8 cellular contexts compared by ENCODE assay signal in genomic region chr16:3609895-3610697, GRCh38. TPM values are rescaled to one million over a fixed set of nuclear protein-coding genes. Genes with fewer than 3 reads are reported as not detected.
A peak's percentile ranks its signal among the peaks of the same experiment; 100 is the strongest.
DNase-seq lines count a peak whose midpoint lies in the region; ATAC-seq and TF ChIP-seq lines count a peak whose summit lies in the region.

No MANE protein-coding gene starts in this region.

- H3K4me1 ChIP-seq in OCI-LY1 (ENCODE audit: insufficient read depth, low read length, severe bottlenecking) = peaks cover 59% of the 10 kb centered on the region
- no peaks in the 10 kb centered on the region for H3K4me1 ChIP-seq in endodermal cell (ENCODE audit: control insufficient read depth, insufficient read depth, low read length)
- H3K4me1 ChIP-seq in parathyroid adenoma = no peaks in the 10 kb centered on the region

- no peaks in the 10 kb centered on the region for H3K27me3 Mint-ChIP-seq in endodermal cell (ENCODE audit: insufficient read depth)

- TF ChIP-seq CTCF in GM06990 (IDR thresholded peaks at IDR 0.05; ENCODE audit: insufficient read depth, low read length, poor library complexity, severe bottlenecking) (no peak), OCI-LY1 (IDR thresholded peaks at IDR 0.05; ENCODE audit: low read length) (no peak), endodermal cell (conservative IDR thresholded peaks at IDR 0.05) (no peak), parathyroid adenoma (IDR thresholded peaks at IDR 0.05) (no peak)

- H3K27ac Mint-ChIP-seq in endodermal cell = no peak overlapping the region

- no peak overlapping the region for H2AFZ ChIP-seq in OCI-LY1 (ENCODE audit: low read length)
- no peak overlapping the region for H2AFZ ChIP-seq in parathyroid adenoma

- H3K79me2 ChIP-seq in OCI-LY1 (ENCODE audit: insufficient read depth, low read length) = peaks cover 37% of the 10 kb centered on the region
- peaks cover 6% of the 10 kb centered on the region for H3K79me2 ChIP-seq in parathyroid adenoma

- H3K4me3 Mint-ChIP-seq in endodermal cell = peak overlapping the region; percentile 99

- H3K36me3 ChIP-seq in GM06990 (ENCODE audit: control insufficient read depth, insufficient read depth, low read length) = no peaks in the 10 kb centered on the region; the same call in 1 of the 2 replicates
- peaks cover 27% of the 10 kb centered on the region for H3K36me3 ChIP-seq in OCI-LY1 (ENCODE audit: insufficient read depth, low read length)
- peaks cover 19% of the 10 kb centered on the region for H3K36me3 ChIP-seq in endodermal cell (ENCODE audit: control insufficient read depth, insufficient read depth, low read length)
- no peaks in the 10 kb centered on the region for H3K36me3 ChIP-seq in parathyroid adenoma (ENCODE audit: control insufficient read depth, insufficient read depth, low read length)

- H4K20me1 ChIP-seq in OCI-LY1 (ENCODE audit: insufficient read depth, low read length) = no peaks in the 10 kb centered on the region

- H3F3A ChIP-seq in OCI-LY1 (ENCODE audit: insufficient read depth, low read length) = no peaks in the 10 kb centered on the region

- ATAC-seq in GM21381 (IDR thresholded peaks at IDR 0.05; ENCODE audit: unreplicated experiment) (no peak), GM19467 (IDR thresholded peaks at IDR 0.05; ENCODE audit: unreplicated experiment) (no peak)

- H3K4me3 ChIP-seq in GM06990 (replicated peaks; ENCODE audit: low read depth, low read length) (peak overlapping the region; percentile 99), OCI-LY1 (ENCODE audit: low read depth, low read length, poor library complexity, severe bottlenecking) (peak overlapping the region; percentile 94), endodermal cell (ENCODE audit: low read length) (peak overlapping the region; percentile 92), parathyroid adenoma (ENCODE audit: low read depth, low read length) (no peak overlapping the region)

- H3K27ac ChIP-seq in OCI-LY1 (ENCODE audit: low read depth, low read length, poor library complexity, severe bottlenecking) = no peak overlapping the region
- H3K27ac ChIP-seq in endodermal cell (ENCODE audit: low read depth, low read length) = no peak overlapping the region
- H3K27ac ChIP-seq in parathyroid adenoma = no peak overlapping the region

- H3K27me3 ChIP-seq in GM06990 (replicated peaks; ENCODE audit: control insufficient read depth, insufficient read depth, low read length) (no peaks in the 10 kb centered on the region), OCI-LY1 (ENCODE audit: insufficient read depth, low read length) (no peaks in the 10 kb centered on the region), endodermal cell (ENCODE audit: control insufficient read depth, insufficient read depth, low read length, poor library complexity, severe bottlenecking) (no peaks in the 10 kb centered on the region), parathyroid adenoma (ENCODE audit: control insufficient read depth, insufficient read depth, low read length) (no peaks in the 10 kb centered on the region)

- peaks cover 26% of the 10 kb centered on the region for H3K36me3 Mint-ChIP-seq in endodermal cell (ENCODE audit: low read depth)

- peak overlapping the region; percentile 92 for H3K9ac ChIP-seq in OCI-LY1 (ENCODE audit: low read length)
- no peak overlapping the region for H3K9ac ChIP-seq in endodermal cell (ENCODE audit: extremely low read depth, low read length, poor library complexity, severe bottlenecking)
- H3K9ac ChIP-seq in parathyroid adenoma = no peak overlapping the region

- no peaks in the 10 kb centered on the region for H3K9me3 Mint-ChIP-seq in endodermal cell

- no peak for DNase-seq in GM06990 (ENCODE audit: extremely low read depth, insufficient read length)
- DNase-seq in endodermal cell = no peak
- no peak for DNase-seq in NCI-H2196 (lab: John Stamatoyannopoulos, UW; ENCODE audit: unreplicated experiment)
- no peak for DNase-seq in NCI-H1930 (lab: John Stamatoyannopoulos, UW)

- WGBS in endodermal cell (ENCODE audit: insufficient coverage in 1 of 2, insufficient read length in 1 of 2), 2 experiments = 91 to 98% methylated on average over 14 of the region's 14 CpGs

- H3K4me2 ChIP-seq in OCI-LY1 (ENCODE audit: low read length) (peak overlapping the region; percentile 95), parathyroid adenoma (ENCODE audit: low read length) (peak overlapping the region; percentile 94)

- H3K9me2 ChIP-seq in OCI-LY1 (ENCODE audit: low read depth, low read length) = no peaks in the 10 kb centered on the region

- peaks cover 23% of the 10 kb centered on the region for H3K4me1 Mint-ChIP-seq in endodermal cell

- H3K9me3 ChIP-seq in OCI-LY1 (ENCODE audit: low read length) = no peaks in the 10 kb centered on the region
- H3K9me3 ChIP-seq in endodermal cell (ENCODE audit: control insufficient read depth, low read length) = no peaks in the 10 kb centered on the region
- H3K9me3 ChIP-seq in parathyroid adenoma (ENCODE audit: control insufficient read depth, low read length) = no peaks in the 10 kb centered on the region

RNA-seq across cellular contexts. Expression of gene SLX4, which starts 1.3 kb away (rescaled TPM):
- 10 to 100 TPM; 11.0 to 15.9 TPM for total RNA-seq in endodermal cell
- 11.0 TPM for polyA plus RNA-seq in endodermal cell (2013, experiment 1 of 2)
- 11.3 TPM for polyA plus RNA-seq in endodermal cell (2013, experiment 2 of 2)

RNA-seq across cellular contexts. Expression of gene NLRC3, which starts 32.9 kb away (rescaled TPM):
- total RNA-seq in endodermal cell = under 1 TPM; 0.11 to 0.18 TPM
- polyA plus RNA-seq in endodermal cell (2013, experiment 1 of 2) = 0.14 TPM
- 0.04 TPM for polyA plus RNA-seq in endodermal cell (2013, experiment 2 of 2)

RNA-seq across cellular contexts. Expression of gene DNASE1, which starts 44.4 kb away (rescaled TPM):
- total RNA-seq in endodermal cell = 10 to 100 TPM; 31.2 to 32.2 TPM
- 20.6 TPM for polyA plus RNA-seq in endodermal cell (2013, experiment 1 of 2)
- 18.7 TPM for polyA plus RNA-seq in endodermal cell (2013, experiment 2 of 2)
